In genomic region chr20:47586648-47587306, GRCh38 we compare ENCODE assay signal across 13 cellular contexts.
A peak's percentile ranks its signal among the peaks of the same experiment; 100 is the strongest.
DNase-seq lines count a peak whose midpoint lies in the region; ATAC-seq and TF ChIP-seq lines count a peak whose summit lies in the region.
"Had no signal": no experiment of that assay in that cellular context is flagged by ENCODE, and none has a peak within 500 bp of the region (broad histone marks: within the 10 kb centered on the region; RNA-seq: fewer than 3 reads in every experiment).

No MANE protein-coding gene starts in this region.

- no peak overlapping the region for H3K4me3 ChIP-seq in CD8-positive, alpha-beta T cell (ENCODE audit: low read depth, low read length)
- H3K4me3 ChIP-seq in HEK293 (ENCODE audit: low read depth, low read length) (no peak overlapping the region), liver (ENCODE audit: low read depth in 1 of 3, low read length in 3 of 3) (no peak overlapping the region)
- H3K4me3 ChIP-seq: thoracic aorta had no signal

- no peak overlapping the region for H3K9ac ChIP-seq in liver (ENCODE audit: low read depth in 1 of 2, low read length in 2 of 2)

- no peaks in the 10 kb centered on the region for H3K36me3 ChIP-seq in CD8-positive, alpha-beta T cell (ENCODE audit: insufficient read depth, low read length)
- no peaks in the 10 kb centered on the region; a peak in 1 of 3 replicates for H3K36me3 ChIP-seq in HEK293 (ENCODE audit: control insufficient read depth in 2 of 2, insufficient read depth in 1 of 2, low read length in 2 of 2)
- H3K36me3 ChIP-seq in liver (ENCODE audit: control insufficient read depth in 4 of 4, insufficient read depth in 3 of 4, low read depth in 1 of 4, low read length in 3 of 4): no peaks in the 10 kb centered on the region

- DNase-seq in CD8-positive, alpha-beta T cell: no peak
- peak; percentile 62 for DNase-seq in astrocyte of the hippocampus (ENCODE audit: low read depth, low spot score)
- no peak for DNase-seq in caudate nucleus (lab: John Stamatoyannopoulos, UW)
- DNase-seq in NCI-H1436 treated with DMSO at 0.1 percent for 48 hours (lab: John Stamatoyannopoulos, UW): no peak
- no peak for DNase-seq in NOMO-1 (lab: John Stamatoyannopoulos, UW; ENCODE audit: unreplicated experiment in 2 of 2)
- DNase-seq in DMS79 treated with DMSO at 0.1 percent for 48 hours (lab: John Stamatoyannopoulos, UW): no peak
- DNase-seq: activated naive CD8-positive, alpha-beta T cell treated with anti-CD3 and anti-CD28 coated beads, Interleukin-2, amount 10 ng/mL, durations not matched to agents 7 days and 5 days; left cardiac atrium had no signal

- peak overlapping the region; percentile 8 for H3K27ac Mint-ChIP-seq in CD8-positive, alpha-beta T cell

- ATAC-seq in CD8-positive, alpha-beta T cell: no peak
- ATAC-seq: left cardiac atrium, Panc1 had no signal

- intact Hi-C loops in CD8-positive, alpha-beta T cell (cut with DNase I, micrococcal nuclease): no loop called here

- H3K36me3 Mint-ChIP-seq in CD8-positive, alpha-beta T cell: peaks cover 56% of the 10 kb centered on the region

- H3K4me3 Mint-ChIP-seq in CD8-positive, alpha-beta T cell: no peak overlapping the region
- H3K4me3 Mint-ChIP-seq: activated naive CD8-positive, alpha-beta T cell treated with anti-CD3 and anti-CD28 coated beads, Interleukin-2, amount 10 ng/mL, durations not matched to agents 7 days and 5 days; T-helper 1 cell treated with Interleukin-12 subunit alpha and Interleukin-12 subunit beta and Interleukin-4 antibody, amounts not matched to agents 30 μg/mL and 1 μg/mL, for 36 hours had no signal

- TF ChIP-seq RAD21 in liver (IDR thresholded peaks at IDR 0.05): no peak

- no peaks in the 10 kb centered on the region for H3K9me3 Mint-ChIP-seq in CD8-positive, alpha-beta T cell
- H3K9me3 Mint-ChIP-seq: activated naive CD8-positive, alpha-beta T cell treated with anti-CD3 and anti-CD28 coated beads, Interleukin-2, amount 10 ng/mL, durations not matched to agents 7 days and 5 days; T-helper 1 cell treated with Interleukin-12 subunit alpha and Interleukin-12 subunit beta and Interleukin-4 antibody, amounts not matched to agents 30 μg/mL and 1 μg/mL, for 36 hours had no signal

- WGBS in liver: 65% methylated on average over 7 of the region's 7 CpGs

- H3K27me3 ChIP-seq in CD8-positive, alpha-beta T cell (ENCODE audit: insufficient read depth, low read length): no peaks in the 10 kb centered on the region
- no peaks in the 10 kb centered on the region for H3K27me3 ChIP-seq in liver (ENCODE audit: control insufficient read depth in 4 of 4, insufficient read depth in 4 of 4, low read length in 3 of 4)

- peaks cover 11% of the 10 kb centered on the region for H3K4me1 ChIP-seq in CD8-positive, alpha-beta T cell (ENCODE audit: insufficient read depth, low read length)
- H3K4me1 ChIP-seq in HEK293 (ENCODE audit: control insufficient read depth, insufficient read depth, low read length): no peaks in the 10 kb centered on the region
- H3K4me1 ChIP-seq in liver (ENCODE audit: control insufficient read depth in 4 of 4, insufficient read depth in 4 of 4, low read length in 3 of 4): peaks cover 0 to 5% (median under 1%) of the 10 kb centered on the region in 4 donors

- CTCF ChIA-PET in CD8-positive, alpha-beta T cell (lab: Charles Lee): no interaction called here
- CTCF ChIA-PET in HEK293 (lab: Yijun Ruan, JAX): interaction anchor here (0.6 kb wide), 1 partner anchor 8 kb away, joined by 3 read pairs; no protein-coding TSS in a partner anchor

- H3K9me3 ChIP-seq in CD8-positive, alpha-beta T cell (ENCODE audit: low read length): no peaks in the 10 kb centered on the region
- H3K9me3 ChIP-seq in HEK293 (ENCODE audit: control insufficient read depth, insufficient read depth, low read depth, low read length): no peaks in the 10 kb centered on the region
- no peaks in the 10 kb centered on the region for H3K9me3 ChIP-seq in liver (ENCODE audit: control insufficient read depth in 4 of 4, low read length in 3 of 4)
- H3K9me3 ChIP-seq: thoracic aorta had no signal

- POLR2A ChIA-PET in CD8-positive, alpha-beta T cell (lab: Charles Lee): no interaction called here
- POLR2A ChIA-PET in HEK293 (lab: Yijun Ruan, JAX): no interaction called here

- no peak overlapping the region for H3K27ac ChIP-seq in CD8-positive, alpha-beta T cell (ENCODE audit: low read depth, low read length)
- H3K27ac ChIP-seq in HEK293 (ENCODE audit: extremely low read depth, low read depth, low read length): no peak overlapping the region
- H3K27ac ChIP-seq in liver (ENCODE audit: low read depth in 1 of 2, low read length in 2 of 2): no peak overlapping the region
- H3K27ac ChIP-seq in caudate nucleus (ENCODE audit: low read depth, low read length): no peak overlapping the region

- H3K4me1 Mint-ChIP-seq in CD8-positive, alpha-beta T cell (ENCODE audit: low read depth): peaks cover 40% of the 10 kb centered on the region

- no peaks in the 10 kb centered on the region for H3K27me3 Mint-ChIP-seq in CD8-positive, alpha-beta T cell (ENCODE audit: low read depth)
- H3K27me3 Mint-ChIP-seq: activated naive CD8-positive, alpha-beta T cell treated with anti-CD3 and anti-CD28 coated beads, Interleukin-2, amount 10 ng/mL, durations not matched to agents 7 days and 5 days had no signal

- no peak for TF ChIP-seq CTCF in CD8-positive, alpha-beta T cell (IDR thresholded peaks at IDR 0.05)
- TF ChIP-seq CTCF in HEK293 (tag by site-specific recombination; IDR thresholded peaks at IDR 0.05) (no peak), liver (IDR thresholded peaks at IDR 0.05; ENCODE audit: low read depth, low read length, missing input control) (no peak)

TF ChIP-seq in HEK293, 187 proteins besides CTCF, POLR2A, EP300 and RAD21 (continues in another document):
- TF ChIP-seq ZNF639 (tag by site-specific recombination; IDR thresholded peaks at IDR 0.05) (no peak), ZNF555 (tag by site-specific recombination; conservative IDR thresholded peaks at IDR 0.05) (no peak)

TF ChIP-seq in liver, 16 proteins besides CTCF, POLR2A, EP300 and RAD21:
- TF ChIP-seq SP1 (IDR thresholded peaks at IDR 0.05): no peak
- peak; percentile 48 for TF ChIP-seq NR2F2 (IDR thresholded peaks at IDR 0.05)
- TF ChIP-seq YY1 (IDR thresholded peaks at IDR 0.05): no peak
- peak in 1 of 2 donors; percentile 10 for TF ChIP-seq JUND (IDR thresholded peaks at IDR 0.05)
TF ChIP-seq in liver: peak in this region for 2.
